Comparison of ENCODE assay signal across 12 cellular contexts in genomic region chr5:169099801-169100734, GRCh38.
DNase-seq lines count a peak whose midpoint lies in the region; ATAC-seq and TF ChIP-seq lines count a peak whose summit lies in the region.
"Had no signal": no experiment of that assay in that cellular context is flagged by ENCODE, and none has a peak within 500 bp of the region (broad histone marks: within the 10 kb centered on the region; RNA-seq: fewer than 3 reads in every experiment).

No MANE protein-coding gene starts in this region.

- WGBS in suprapubic skin = 64% methylated on average over 10 of the region's 10 CpGs

- no peaks in the 10 kb centered on the region for H3K36me3 ChIP-seq in suprapubic skin
- H3K36me3 ChIP-seq: HAP-1, left lung had no signal

- TF ChIP-seq POLR2A in suprapubic skin (IDR thresholded peaks at IDR 0.05) (no peak), erythroblast (IDR thresholded peaks at IDR 0.05; ENCODE audit: low read length) (no peak)

- H3K36me3 Mint-ChIP-seq in stimulated activated effector memory CD8-positive, alpha-beta T cell treated with anti-CD3 and anti-CD28 coated beads, Interleukin-12 subunit alpha, Interleukin-12 subunit beta, amount 100 ng/mL, for 72 hours = no peaks in the 10 kb centered on the region

- TF ChIP-seq EP300 in suprapubic skin (IDR thresholded peaks at IDR 0.05) = no peak

- H3K4me3 ChIP-seq in suprapubic skin = no peak overlapping the region
- H3K4me3 ChIP-seq: HAP-1, left lung had no signal

- no peak for TF ChIP-seq CTCF in suprapubic skin (IDR thresholded peaks at IDR 0.05)

- H3K4me3 Mint-ChIP-seq in stimulated activated effector memory CD8-positive, alpha-beta T cell treated with anti-CD3 and anti-CD28 coated beads, Interleukin-12 subunit alpha, Interleukin-12 subunit beta, amount 100 ng/mL, for 72 hours = no peak overlapping the region
- H3K4me3 Mint-ChIP-seq: activated B cell treated with CpG ODN at 0.5 μM for 24 hours had no signal

- no peaks in the 10 kb centered on the region for H3K4me1 Mint-ChIP-seq in stimulated activated effector memory CD8-positive, alpha-beta T cell treated with anti-CD3 and anti-CD28 coated beads, Interleukin-12 subunit alpha, Interleukin-12 subunit beta, amount 100 ng/mL, for 72 hours
- H3K4me1 Mint-ChIP-seq: activated B cell treated with CpG ODN at 0.5 μM for 24 hours had no signal

- no peaks in the 10 kb centered on the region for H3K9me3 ChIP-seq in suprapubic skin
- H3K9me3 ChIP-seq: HAP-1, left lung had no signal

- H3K9me3 Mint-ChIP-seq in stimulated activated effector memory CD8-positive, alpha-beta T cell treated with anti-CD3 and anti-CD28 coated beads, Interleukin-12 subunit alpha, Interleukin-12 subunit beta, amount 100 ng/mL, for 72 hours = peaks cover 1% of the 10 kb centered on the region

- peak; percentile 21; the same call in 2 of the 3 replicates for ATAC-seq in SK-N-SH treated with all-trans-retinoic acid at 6 μM for 48 hours
- no peak for ATAC-seq in GM18858 (IDR thresholded peaks at IDR 0.05; ENCODE audit: unreplicated experiment)
- ATAC-seq in stimulated activated effector memory CD8-positive, alpha-beta T cell treated with anti-CD3 and anti-CD28 coated beads, Interleukin-12 subunit alpha, Interleukin-12 subunit beta, amount 100 ng/mL, for 72 hours = no peak
- ATAC-seq in HG02884 (IDR thresholded peaks at IDR 0.05; ENCODE audit: unreplicated experiment) = no peak
- ATAC-seq: left lung had no signal

- H3K27me3 ChIP-seq in suprapubic skin = no peaks in the 10 kb centered on the region
- H3K27me3 ChIP-seq: left lung had no signal

- peak; percentile 21 for DNase-seq in ELF-1 (ENCODE audit: low read depth, low spot score)
- DNase-seq in fibroblast of peridontal ligament (ENCODE audit: extremely low read depth) = peak; percentile 11
- no peak for DNase-seq in suprapubic skin (ENCODE audit: low spot score in 2 of 2)
- no peak for DNase-seq in stimulated activated effector memory CD8-positive, alpha-beta T cell treated with anti-CD3 and anti-CD28 coated beads, Interleukin-12 subunit alpha, Interleukin-12 subunit beta, amount 100 ng/mL, for 72 hours (ENCODE audit: low spot score in 2 of 2)
- no peak for DNase-seq in erythroblast (lab: John Stamatoyannopoulos, UW)
- DNase-seq: activated B cell treated with CpG ODN at 0.5 μM for 24 hours, left lung, NCI-H774 had no signal

- no peak overlapping the region for H3K27ac Mint-ChIP-seq in stimulated activated effector memory CD8-positive, alpha-beta T cell treated with anti-CD3 and anti-CD28 coated beads, Interleukin-12 subunit alpha, Interleukin-12 subunit beta, amount 100 ng/mL, for 72 hours
- H3K27ac Mint-ChIP-seq: activated B cell treated with CpG ODN at 0.5 μM for 24 hours had no signal

- peak overlapping the region; percentile 77 for H3K27ac ChIP-seq in suprapubic skin
- H3K27ac ChIP-seq: left lung had no signal

- H3K4me1 ChIP-seq in suprapubic skin = peaks cover 39% of the 10 kb centered on the region
- H3K4me1 ChIP-seq: left lung had no signal

TF ChIP-seq in SK-N-SH treated with all-trans-retinoic acid at 6 μM for 48 hours, 23 proteins besides CTCF, POLR2A, EP300 and RAD21:
- TF ChIP-seq TSHZ2 (CRISPR knock-in tag; IDR thresholded peaks at IDR 0.05) (peak; percentile 48; the same call in 1 of the 2 replicates), TCF4 (CRISPR knock-in tag; IDR thresholded peaks at IDR 0.05; ENCODE audit: borderline replicate concordance) (peak; percentile 61; the same call in 1 of the 2 replicates), SNAI2 (CRISPR knock-in tag; IDR thresholded peaks at IDR 0.05) (no peak)

Comparison
In these comparisons a context has a peak if more than half of its experiments do, and no peak if none do; other contexts are left out.
1. DNase-seq: peak in ELF-1 (single experiment) and fibroblast of peridontal ligament (single experiment); none in suprapubic skin (0 of 2), stimulated activated effector memory CD8-positive, alpha-beta T cell treated with anti-CD3 and anti-CD28 coated beads, Interleukin-12 subunit alpha, Interleukin-12 subunit beta, amount 100 ng/mL, for 72 hours (0 of 2) and erythroblast (0 of 2).